1 cellular context compared by ENCODE assay signal in the genomic region with DNA sequence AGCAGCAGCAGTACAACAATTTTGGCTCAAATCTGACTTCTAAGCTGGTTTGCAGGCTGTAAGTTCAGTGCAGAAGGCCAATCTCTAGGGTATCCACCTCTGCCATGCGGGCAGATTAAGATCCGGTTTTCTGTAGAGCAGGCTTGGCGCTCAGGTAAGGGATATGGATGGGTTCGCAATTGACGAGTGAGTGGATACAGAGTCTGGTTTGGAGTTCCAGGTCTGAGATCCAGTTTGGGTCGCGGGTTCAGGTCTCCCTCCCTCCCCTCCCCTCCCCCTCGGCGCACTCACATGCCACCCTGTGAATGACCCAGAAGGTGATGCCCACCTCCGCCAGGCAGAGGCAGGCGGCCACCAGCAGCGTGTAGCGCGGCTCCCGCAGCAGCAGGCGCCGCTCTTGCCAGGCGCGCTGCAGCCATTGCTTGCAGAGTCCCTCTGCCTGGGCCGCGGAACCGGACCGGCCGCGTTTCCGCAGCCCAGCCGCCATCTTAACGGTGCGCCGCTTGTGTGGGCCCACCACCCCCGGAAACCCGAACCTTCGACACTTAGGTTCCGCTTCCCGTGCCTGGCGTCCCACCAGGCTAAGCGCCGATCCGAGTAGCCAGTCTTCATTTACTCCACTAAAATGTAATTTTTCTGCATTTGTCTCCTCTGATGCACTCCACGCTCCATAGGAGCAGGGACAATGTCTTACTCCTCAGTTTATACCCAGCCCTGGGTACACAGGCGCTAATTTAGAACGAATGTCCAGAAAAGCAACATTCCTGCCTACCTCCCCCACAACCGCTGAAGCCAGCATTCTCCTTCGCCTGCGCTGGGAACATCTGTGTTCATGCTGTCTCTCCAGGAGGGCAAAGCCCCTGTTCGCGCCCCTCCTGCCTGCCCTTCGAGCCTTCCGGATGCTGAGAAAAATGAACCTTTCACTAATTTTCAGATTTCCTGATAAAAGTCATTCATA.
TF ChIP-seq lines count a peak whose summit lies in the region.

ALG3 (minus strand) TSS at position 509 of the 958 bp plus-strand sequence; CDS start at position 487, 22 bp downstream.

TF ChIP-seq in K562, 482 proteins besides CTCF, POLR2A, EP300 and RAD21 (continued from another document and continues in another):
- TF ChIP-seq HOMEZ (CRISPR knock-in tag; IDR thresholded peaks at IDR 0.05) = no peak
- peak; percentile 94 for TF ChIP-seq GABPA (tag; conservative IDR thresholded peaks at IDR 0.05; ENCODE audit: low read depth)
- TF ChIP-seq SLC30A9 (CRISPR knock-in tag; IDR thresholded peaks at IDR 0.05) = no peak
- TF ChIP-seq HDAC3 (IDR thresholded peaks at IDR 0.05; ENCODE audit: borderline replicate concordance, partially characterized antibody) = no peak
- peak; percentile 76 for TF ChIP-seq NFIC (IDR thresholded peaks at IDR 0.05)
- 0 out of 2 replicates have a peak, but pooled peaks have one; percentile 10 for TF ChIP-seq BCOR (IDR thresholded peaks at IDR 0.05)
- no peak for TF ChIP-seq JUNB (CRISPR knock-in tag; conservative IDR thresholded peaks at IDR 0.05)
- no peak for TF ChIP-seq ASH1L (IDR thresholded peaks at IDR 0.05; ENCODE audit: borderline replicate concordance, low read depth, partially characterized antibody)
- no peak for TF ChIP-seq CC2D1A (IDR thresholded peaks at IDR 0.05)
- TF ChIP-seq, protein P1, sequence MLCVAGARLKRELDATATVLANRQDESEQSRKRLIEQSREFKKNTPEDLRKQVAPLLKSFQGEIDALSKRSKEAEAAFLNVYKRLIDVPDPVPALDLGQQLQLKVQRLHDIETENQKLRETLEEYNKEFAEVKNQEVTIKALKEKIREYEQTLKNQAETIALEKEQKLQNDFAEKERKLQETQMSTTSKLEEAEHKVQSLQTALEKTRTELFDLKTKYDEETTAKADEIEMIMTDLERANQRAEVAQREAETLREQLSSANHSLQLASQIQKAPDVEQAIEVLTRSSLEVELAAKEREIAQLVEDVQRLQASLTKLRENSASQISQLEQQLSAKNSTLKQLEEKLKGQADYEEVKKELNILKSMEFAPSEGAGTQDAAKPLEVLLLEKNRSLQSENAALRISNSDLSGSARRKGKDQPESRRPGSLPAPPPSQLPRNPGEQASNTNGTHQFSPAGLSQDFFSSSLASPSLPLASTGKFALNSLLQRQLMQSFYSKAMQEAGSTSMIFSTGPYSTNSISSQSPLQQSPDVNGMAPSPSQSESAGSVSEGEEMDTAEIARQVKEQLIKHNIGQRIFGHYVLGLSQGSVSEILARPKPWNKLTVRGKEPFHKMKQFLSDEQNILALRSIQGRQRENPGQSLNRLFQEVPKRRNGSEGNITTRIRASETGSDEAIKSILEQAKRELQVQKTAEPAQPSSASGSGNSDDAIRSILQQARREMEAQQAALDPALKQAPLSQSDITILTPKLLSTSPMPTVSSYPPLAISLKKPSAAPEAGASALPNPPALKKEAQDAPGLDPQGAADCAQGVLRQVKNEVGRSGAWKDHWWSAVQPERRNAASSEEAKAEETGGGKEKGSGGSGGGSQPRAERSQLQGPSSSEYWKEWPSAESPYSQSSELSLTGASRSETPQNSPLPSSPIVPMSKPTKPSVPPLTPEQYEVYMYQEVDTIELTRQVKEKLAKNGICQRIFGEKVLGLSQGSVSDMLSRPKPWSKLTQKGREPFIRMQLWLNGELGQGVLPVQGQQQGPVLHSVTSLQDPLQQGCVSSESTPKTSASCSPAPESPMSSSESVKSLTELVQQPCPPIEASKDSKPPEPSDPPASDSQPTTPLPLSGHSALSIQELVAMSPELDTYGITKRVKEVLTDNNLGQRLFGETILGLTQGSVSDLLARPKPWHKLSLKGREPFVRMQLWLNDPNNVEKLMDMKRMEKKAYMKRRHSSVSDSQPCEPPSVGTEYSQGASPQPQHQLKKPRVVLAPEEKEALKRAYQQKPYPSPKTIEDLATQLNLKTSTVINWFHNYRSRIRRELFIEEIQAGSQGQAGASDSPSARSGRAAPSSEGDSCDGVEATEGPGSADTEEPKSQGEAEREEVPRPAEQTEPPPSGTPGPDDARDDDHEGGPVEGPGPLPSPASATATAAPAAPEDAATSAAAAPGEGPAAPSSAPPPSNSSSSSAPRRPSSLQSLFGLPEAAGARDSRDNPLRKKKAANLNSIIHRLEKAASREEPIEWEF (CRISPR knock-in tag; IDR thresholded peaks at IDR 0.05) = no peak
- no peak for TF ChIP-seq MLLT1 (IDR thresholded peaks at IDR 0.05)
- 0 out of 2 replicates have a peak, but pooled peaks have one; percentile 17 for TF ChIP-seq CBFA2T3 (IDR thresholded peaks at IDR 0.05)
- TF ChIP-seq GATAD2A (IDR thresholded peaks at IDR 0.05) = peak; percentile 72; the same call in 1 of the 2 replicates
- no peak for TF ChIP-seq SMARCA5 (IDR thresholded peaks at IDR 0.05)
- peak in 1 of 2 experiments; percentile 42; a peak in 1 of 4 replicates for TF ChIP-seq ZNF639 (CRISPR knock-in tag; conservative IDR thresholded peaks at IDR 0.05 in 1 of 2, IDR thresholded peaks at IDR 0.05 in 1 of 2)
- peak; percentile 81; the same call in 1 of the 2 replicates for TF ChIP-seq ELF2 (CRISPR knock-in tag; IDR thresholded peaks at IDR 0.05)
- TF ChIP-seq ZSCAN32 (CRISPR knock-in tag; IDR thresholded peaks at IDR 0.05) = no peak
- TF ChIP-seq ZNF507 (tag; conservative IDR thresholded peaks at IDR 0.05) = no peak
- TF ChIP-seq SRSF7 (optimal IDR thresholded peaks at IDR 0.05; ENCODE audit: low read depth, low read length) = no peak
- no peak for TF ChIP-seq CREB5 (CRISPR knock-in tag; IDR thresholded peaks at IDR 0.05)
- TF ChIP-seq STAG1 (CRISPR knock-in tag; IDR thresholded peaks at IDR 0.05; ENCODE audit: borderline replicate concordance) = no peak
- no peak for TF ChIP-seq EZH2 (IDR thresholded peaks at IDR 0.05; ENCODE audit: borderline replicate concordance, low read depth, low read length)
- no peak for TF ChIP-seq SMARCA4 (IDR thresholded peaks at IDR 0.05)
- TF ChIP-seq DPF2 (IDR thresholded peaks at IDR 0.05) = 0 out of 2 replicates have a peak, but pooled peaks have one; percentile 10
- TF ChIP-seq DNMT1 (IDR thresholded peaks at IDR 0.05) = no peak
- no peak for TF ChIP-seq NR2F6 (CRISPR knock-in tag; IDR thresholded peaks at IDR 0.05)
- TF ChIP-seq PHB (CRISPR knock-in tag; IDR thresholded peaks at IDR 0.05) = no peak
- TF ChIP-seq PTBP1 (IDR thresholded peaks at IDR 0.05; ENCODE audit: low read depth, low read length) = no peak
- no peak for TF ChIP-seq NCOA4 (IDR thresholded peaks at IDR 0.05; ENCODE audit: partially characterized antibody)
- TF ChIP-seq ZNF239 (CRISPR knock-in tag; IDR thresholded peaks at IDR 0.05) = no peak
- TF ChIP-seq, protein P2, sequence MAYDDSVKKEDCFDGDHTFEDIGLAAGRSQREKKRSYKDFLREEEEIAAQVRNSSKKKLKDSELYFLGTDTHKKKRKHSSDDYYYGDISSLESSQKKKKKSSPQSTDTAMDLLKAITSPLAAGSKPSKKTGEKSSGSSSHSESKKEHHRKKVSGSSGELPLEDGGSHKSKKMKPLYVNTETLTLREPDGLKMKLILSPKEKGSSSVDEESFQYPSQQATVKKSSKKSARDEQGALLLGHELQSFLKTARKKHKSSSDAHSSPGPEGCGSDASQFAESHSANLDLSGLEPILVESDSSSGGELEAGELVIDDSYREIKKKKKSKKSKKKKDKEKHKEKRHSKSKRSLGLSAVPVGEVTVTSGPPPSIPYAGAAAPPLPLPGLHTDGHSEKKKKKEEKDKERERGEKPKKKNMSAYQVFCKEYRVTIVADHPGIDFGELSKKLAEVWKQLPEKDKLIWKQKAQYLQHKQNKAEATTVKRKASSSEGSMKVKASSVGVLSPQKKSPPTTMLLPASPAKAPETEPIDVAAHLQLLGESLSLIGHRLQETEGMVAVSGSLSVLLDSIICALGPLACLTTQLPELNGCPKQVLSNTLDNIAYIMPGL (CRISPR knock-in tag; IDR thresholded peaks at IDR 0.05) = peak; percentile 61; the same call in 1 of the 2 replicates
- peak in 1 of 2 experiments; percentile 64; a peak in 1 of 3 replicates for TF ChIP-seq CBX3 (IDR thresholded peaks at IDR 0.05; ENCODE audit: borderline replicate concordance in 1 of 2, low read length in 2 of 2)
- TF ChIP-seq NFE2L1 (tag; IDR thresholded peaks at IDR 0.05; ENCODE audit: borderline replicate concordance, low read depth) = no peak
- TF ChIP-seq ZNF766 (CRISPR knock-in tag; conservative IDR thresholded peaks at IDR 0.05) = no peak; the same call in 1 of the 2 replicates
- peak; percentile 95 for TF ChIP-seq NCOA1 (IDR thresholded peaks at IDR 0.05; ENCODE audit: low read depth)
- TF ChIP-seq ARHGAP35 (IDR thresholded peaks at IDR 0.05; ENCODE audit: partially characterized antibody) = no peak
- no peak for TF ChIP-seq RAD51 (IDR thresholded peaks at IDR 0.05; ENCODE audit: borderline replicate concordance, low read depth)
- no peak for TF ChIP-seq PCBP2 (IDR thresholded peaks at IDR 0.05; ENCODE audit: low read depth, low read length, poor library complexity, severe bottlenecking)
- no peak for TF ChIP-seq HNRNPUL1 (IDR thresholded peaks at IDR 0.05; ENCODE audit: low read length)
- TF ChIP-seq CBX2 (IDR thresholded peaks at IDR 0.05; ENCODE audit: insufficient read depth, low read length, poor library complexity, severe bottlenecking) = no peak
- TF ChIP-seq, protein P3, sequence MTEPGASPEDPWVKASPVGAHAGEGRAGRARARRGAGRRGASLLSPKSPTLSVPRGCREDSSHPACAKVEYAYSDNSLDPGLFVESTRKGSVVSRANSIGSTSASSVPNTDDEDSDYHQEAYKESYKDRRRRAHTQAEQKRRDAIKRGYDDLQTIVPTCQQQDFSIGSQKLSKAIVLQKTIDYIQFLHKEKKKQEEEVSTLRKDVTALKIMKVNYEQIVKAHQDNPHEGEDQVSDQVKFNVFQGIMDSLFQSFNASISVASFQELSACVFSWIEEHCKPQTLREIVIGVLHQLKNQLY (CRISPR knock-in tag; conservative IDR thresholded peaks at IDR 0.05) = no peak
- TF ChIP-seq, protein P4, sequence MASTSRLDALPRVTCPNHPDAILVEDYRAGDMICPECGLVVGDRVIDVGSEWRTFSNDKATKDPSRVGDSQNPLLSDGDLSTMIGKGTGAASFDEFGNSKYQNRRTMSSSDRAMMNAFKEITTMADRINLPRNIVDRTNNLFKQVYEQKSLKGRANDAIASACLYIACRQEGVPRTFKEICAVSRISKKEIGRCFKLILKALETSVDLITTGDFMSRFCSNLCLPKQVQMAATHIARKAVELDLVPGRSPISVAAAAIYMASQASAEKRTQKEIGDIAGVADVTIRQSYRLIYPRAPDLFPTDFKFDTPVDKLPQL (IDR thresholded peaks at IDR 0.05; ENCODE audit: extremely low read depth, insufficient read length) = no peak
- no peak for TF ChIP-seq RBM34 (IDR thresholded peaks at IDR 0.05; ENCODE audit: borderline replicate concordance, insufficient read depth, low read length)
- no peak; the same call in 1 of the 2 replicates for TF ChIP-seq FOXO4 (CRISPR knock-in tag; IDR thresholded peaks at IDR 0.05)
- TF ChIP-seq ERF (CRISPR knock-in tag; IDR thresholded peaks at IDR 0.05) = peak; percentile 89; the same call in 1 of the 2 replicates
- TF ChIP-seq CHD4 (IDR thresholded peaks at IDR 0.05; ENCODE audit: insufficient read depth, insufficient replicate concordance, low read depth, low read length, poor library complexity, severe bottlenecking) = no peak
